Comparison of ENCODE assay signal across 8 cellular contexts in the genomic region with DNA sequence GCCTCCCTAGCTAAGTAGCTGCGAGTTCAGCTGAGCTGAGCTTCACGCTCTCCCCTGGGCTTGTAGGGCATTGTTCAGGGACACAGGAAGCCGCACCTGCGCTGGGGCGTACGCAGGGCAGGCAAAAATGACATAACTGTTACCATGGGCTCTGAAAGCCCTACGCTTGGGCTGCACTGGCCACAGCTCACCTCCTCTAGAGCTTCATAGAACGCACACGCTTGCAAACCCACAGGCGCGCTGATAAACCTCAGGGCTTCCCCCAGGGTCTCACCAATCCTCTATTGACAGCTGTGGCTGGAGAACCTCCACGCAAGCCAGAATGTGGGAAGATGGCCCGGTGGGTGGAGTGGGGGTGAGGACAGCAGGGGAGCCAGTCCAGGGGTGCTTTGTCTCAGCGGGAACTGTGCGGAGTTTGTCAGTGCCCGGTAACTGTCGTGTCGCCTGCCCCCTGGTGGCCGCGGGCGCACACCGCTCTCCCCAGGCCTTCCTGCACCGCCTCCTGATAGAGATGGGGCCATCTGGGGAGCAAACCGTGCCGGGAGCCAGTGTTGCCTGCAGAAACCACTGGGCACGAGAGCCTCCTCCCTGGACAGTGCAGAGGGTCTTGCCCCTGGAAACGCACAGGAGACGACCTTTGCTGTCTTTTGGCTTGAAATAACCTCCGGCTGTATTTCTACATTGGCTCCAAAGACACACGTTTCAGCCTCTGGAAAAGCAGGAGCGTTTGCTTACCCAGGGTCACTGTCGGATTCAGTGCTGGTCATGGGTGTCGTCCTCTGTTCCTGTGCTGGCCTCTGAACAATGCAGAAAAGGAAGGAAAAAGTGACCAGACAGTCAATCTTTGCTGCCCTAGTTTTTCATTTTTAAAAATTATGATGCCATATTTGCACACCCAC. TPM values are rescaled to one million over a fixed set of nuclear protein-coding genes. Genes with fewer than 3 reads are reported as not detected.
DNase-seq lines count a peak whose midpoint lies in the region; ATAC-seq and TF ChIP-seq lines count a peak whose summit lies in the region.

No MANE protein-coding gene starts in this region.

- intact Hi-C loops in testis (cut with DNase I; ENCODE audit: low total_unique reads): no loop called here

- 22 to 24% methylated on average over 20 to 33 of the region's 33 CpGs for WGBS in testis, 2 donors

- H3K4me1 ChIP-seq in OCI-LY3 (ENCODE audit: low read length): peaks cover 12% of the 10 kb centered on the region
- no peaks in the 10 kb centered on the region for H3K4me1 ChIP-seq in neutrophil (ENCODE audit: control insufficient read depth in 1 of 2, insufficient read depth in 1 of 2, low read depth in 1 of 2, low read length in 1 of 2)
- H3K4me1 ChIP-seq in testis: peaks cover 6% of the 10 kb centered on the region

- no peaks in the 10 kb centered on the region for H3K79me2 ChIP-seq in OCI-LY3 (ENCODE audit: low read length)

- H3K4me2 ChIP-seq in OCI-LY3 (ENCODE audit: low read length): peak overlapping the region; percentile 99

- H3K9me3 ChIP-seq in OCI-LY3 (ENCODE audit: insufficient read depth, low read length) (no peaks in the 10 kb centered on the region), neutrophil (no peaks in the 10 kb centered on the region), testis (no peaks in the 10 kb centered on the region)

- no peaks in the 10 kb centered on the region for H4K20me1 ChIP-seq in OCI-LY3 (ENCODE audit: insufficient read depth, low read length)

- peak; percentile 14 for DNase-seq in AG09319 (ENCODE audit: extremely low read depth, low read depth)
- DNase-seq in activated T-cell treated with anti-CD3 and anti-CD28 coated beads, Interleukin-2, amount 50 U/mL, for 24 hours: peak; percentile 81
- DNase-seq in fibroblast of peridontal ligament (ENCODE audit: extremely low read depth): peak; percentile 38
- peak; percentile 86 for DNase-seq in testis

- TF ChIP-seq POLR2A in testis (IDR thresholded peaks at IDR 0.05): no peak

- no peaks in the 10 kb centered on the region for H3K36me3 ChIP-seq in OCI-LY3 (replicated peaks; ENCODE audit: low read depth, low read length)
- no peaks in the 10 kb centered on the region for H3K36me3 ChIP-seq in neutrophil
- H3K36me3 ChIP-seq in testis (ENCODE audit: low read depth, missing control alignments): no peaks in the 10 kb centered on the region

- peaks cover 29% of the 10 kb centered on the region for H3K27me3 ChIP-seq in OCI-LY3 (ENCODE audit: low read depth, low read length)
- H3K27me3 ChIP-seq in neutrophil: no peaks in the 10 kb centered on the region
- H3K27me3 ChIP-seq in testis: no peaks in the 10 kb centered on the region

- H3K27me3 Mint-ChIP-seq in activated T-cell treated with anti-CD3 and anti-CD28 coated beads, Interleukin-2, amount 50 U/mL, for 24 hours: peaks cover 39% of the 10 kb centered on the region

- H3K4me3 ChIP-seq in OCI-LY3 (ENCODE audit: low read length) (peak overlapping the region; percentile 81), neutrophil (ENCODE audit: low read depth in 1 of 2, low read length in 1 of 2) (no peak overlapping the region), testis (peak overlapping the region; percentile 25 to 30)

- TF ChIP-seq CTCF in AG09319 (IDR thresholded peaks at IDR 0.05; ENCODE audit: low read depth, low read length) (peak; percentile 95), OCI-LY3 (IDR thresholded peaks at IDR 0.05; ENCODE audit: low read depth, low read length) (peak; percentile 89), neutrophil (IDR thresholded peaks at IDR 0.05) (peak; percentile 64), testis (IDR thresholded peaks at IDR 0.05) (peak; percentile 63 to 96 (median 80))

- no peaks in the 10 kb centered on the region for H3K36me3 Mint-ChIP-seq in activated T-cell treated with anti-CD3 and anti-CD28 coated beads, Interleukin-2, amount 50 U/mL, for 24 hours (ENCODE audit: low read depth)

- peak overlapping the region; percentile 65 for H3K9ac ChIP-seq in OCI-LY3 (ENCODE audit: low read length)

- no peaks in the 10 kb centered on the region for H3K9me3 Mint-ChIP-seq in activated T-cell treated with anti-CD3 and anti-CD28 coated beads, Interleukin-2, amount 50 U/mL, for 24 hours

- H3K27ac ChIP-seq in OCI-LY3 (ENCODE audit: low read length) (no peak overlapping the region), neutrophil (no peak overlapping the region), testis (no peak overlapping the region)

- H3K27ac Mint-ChIP-seq in activated T-cell treated with anti-CD3 and anti-CD28 coated beads, Interleukin-2, amount 50 U/mL, for 24 hours: no peak overlapping the region

- no peak overlapping the region for H3K4me3 Mint-ChIP-seq in activated T-cell treated with anti-CD3 and anti-CD28 coated beads, Interleukin-2, amount 50 U/mL, for 24 hours

- H3K4me1 Mint-ChIP-seq in activated T-cell treated with anti-CD3 and anti-CD28 coated beads, Interleukin-2, amount 50 U/mL, for 24 hours (ENCODE audit: low read depth): no peaks in the 10 kb centered on the region

- ATAC-seq in GM19025 (IDR thresholded peaks at IDR 0.05; ENCODE audit: low read depth, unreplicated experiment): peak; percentile 75
- peak; percentile 84 for ATAC-seq in HG03521 (IDR thresholded peaks at IDR 0.05; ENCODE audit: unreplicated experiment)

- H2AFZ ChIP-seq in OCI-LY3 (ENCODE audit: low read depth, low read length): peak overlapping the region; percentile 93

RNA-seq across cellular contexts. Expression of gene CIDEA, which starts 17.0 kb away (rescaled TPM):
- total RNA-seq in testis: not detected
- polyA plus RNA-seq in testis (ENCODE audit: insufficient read depth, low read depth, low replicate concordance): 0.57 TPM

Comparison
In these comparisons a context has a peak if more than half of its experiments do, and no peak if none do; other contexts are left out.
1. DNase-seq: peak in every context shown above with its lines; median percentile 86 in testis; 81 in activated T-cell treated with anti-CD3 and anti-CD28 coated beads, Interleukin-2, amount 50 U/mL, for 24 hours; 38 in fibroblast of peridontal ligament; 14 in AG09319.
2. H3K4me3 ChIP-seq: peak in OCI-LY3 (single experiment) and testis (2 of 2); none in neutrophil (0 of 2).
3. Peak in every context shown above with its lines, with median percentiles within 50 percentile points of each other: CTCF ChIP-seq.